ENCODE assay signal across 14 cellular contexts in the genomic region with DNA sequence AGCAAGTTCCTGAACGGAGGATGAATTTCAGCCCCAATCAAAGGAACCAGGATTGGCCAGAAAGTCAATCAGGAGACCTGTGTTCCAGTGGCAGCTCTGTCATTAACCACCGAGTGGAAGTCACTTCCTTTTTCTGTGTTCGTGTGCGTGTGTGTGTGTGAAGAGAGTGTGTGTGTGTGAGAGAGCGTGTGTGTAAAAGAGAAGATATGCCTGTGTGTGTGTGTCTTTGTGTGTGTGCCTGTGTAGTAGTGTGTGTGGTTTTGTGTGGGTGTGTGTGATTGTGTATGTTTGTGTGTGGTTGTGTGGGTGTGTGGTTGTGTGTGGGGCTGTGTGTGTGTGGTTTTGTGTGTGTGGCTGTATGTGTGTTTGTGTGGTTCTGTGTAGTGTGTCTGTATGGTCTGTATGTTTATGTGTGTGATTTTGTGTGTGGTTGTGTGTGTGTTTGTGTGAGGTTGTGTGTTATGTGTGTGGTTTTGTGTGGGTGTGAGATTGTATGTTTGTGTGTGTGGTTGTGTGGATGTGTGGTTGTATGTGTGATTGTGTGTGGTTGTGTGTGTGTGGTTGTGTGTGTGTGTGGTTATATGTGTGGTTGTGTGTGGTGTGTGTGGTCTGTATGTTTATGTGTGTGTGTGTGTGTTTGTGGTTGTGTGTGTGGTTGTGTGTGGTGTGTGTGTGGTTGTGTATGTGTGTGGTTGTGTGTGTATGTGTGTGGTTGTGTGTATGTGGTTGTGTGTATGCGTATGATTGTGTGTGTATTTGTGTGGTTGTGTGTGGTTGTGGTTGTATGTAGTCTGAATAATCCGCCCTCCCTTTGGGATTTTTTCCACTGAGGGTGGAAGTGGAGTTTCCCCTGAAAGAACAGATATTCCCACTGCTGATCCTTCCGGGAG.
DNase-seq lines count a peak whose midpoint lies in the region; FAIRE-seq and TF ChIP-seq lines count a peak whose summit lies in the region.
"Had no signal": no experiment of that assay in that cellular context is flagged by ENCODE, and none has a peak within 500 bp of the region (broad histone marks: within the 10 kb centered on the region; RNA-seq: fewer than 3 reads in every experiment).

No MANE protein-coding gene starts in this region.

- peak; percentile 0 for DNase-seq in A673 (ENCODE audit: low spot score)
- DNase-seq in GDM1 (lab: John Stamatoyannopoulos, UW): peak; percentile 22
- DNase-seq in OCI-M1 (lab: John Stamatoyannopoulos, UW): peak; percentile 56
- DNase-seq in glutamatergic neuron: no peak
- DNase-seq in HPDE6-E6E7 (ENCODE audit: extremely low spot score): no peak
- DNase-seq in NCI-H187 treated with DMSO at 0.1 percent for 48 hours (lab: John Stamatoyannopoulos, UW): no peak
- no peak for DNase-seq in D721Med (ENCODE audit: insufficient read length, low spot score)
- DNase-seq in SW480 (ENCODE audit: low spot score): no peak
- DNase-seq: activated CD4-positive, alpha-beta T cell treated with anti-CD3 and anti-CD28 coated beads for 48 hours; heart right ventricle; left cardiac atrium; NCI-H2171; NK-92 treated with Interleukin-12 subunit alpha and Interleukin-12 subunit beta, amount 100 ng/mL, for 24 hours had no signal

- peaks cover 8% of the 10 kb centered on the region for H3K36me3 Mint-ChIP-seq in glutamatergic neuron (ENCODE audit: unreplicated experiment)

- H3K27ac ChIP-seq in A673 (ENCODE audit: low read depth, low read length, poor library complexity, severe bottlenecking): no peak overlapping the region
- H3K27ac ChIP-seq: BLaER1, heart right ventricle had no signal

- H3K9me3 ChIP-seq in A673 (ENCODE audit: low read depth, low read length, poor library complexity, severe bottlenecking): no peaks in the 10 kb centered on the region
- H3K9me3 ChIP-seq: BLaER1, heart right ventricle had no signal

- no TSS peak for BruUV-seq in A673 (replicated peaks; lab: Mats Ljungman, UMichigan)

- H3K9me3 Mint-ChIP-seq in glutamatergic neuron (ENCODE audit: unreplicated experiment): no peaks in the 10 kb centered on the region

- H3K36me3 ChIP-seq in A673 (ENCODE audit: insufficient read depth, low read length, poor library complexity, severe bottlenecking): no peaks in the 10 kb centered on the region
- H3K36me3 ChIP-seq: BLaER1, heart right ventricle had no signal

- intact Hi-C loops in A673 (cut with micrococcal nuclease; ENCODE audit: unreplicated experiment): no loop called here

- TF ChIP-seq CTCF in A673 (conservative IDR thresholded peaks at IDR 0.05; ENCODE audit: low read depth, low read length) (no peak), glutamatergic neuron (IDR thresholded peaks at IDR 0.05; ENCODE audit: partially characterized antibody, unreplicated experiment) (no peak), D721Med (IDR thresholded peaks at IDR 0.05; ENCODE audit: insufficient read depth, missing control alignments) (no peak)

- POLR2A ChIA-PET in A673 (lab: Charles Lee; ENCODE audit: low non-redundant PET): no interaction called here

- H3K27me3 Mint-ChIP-seq in glutamatergic neuron (ENCODE audit: unreplicated experiment): no peaks in the 10 kb centered on the region

- H3K27me3 ChIP-seq in A673 (replicated peaks; ENCODE audit: insufficient read depth, low read depth, low read length, poor library complexity): no peaks in the 10 kb centered on the region
- H3K27me3 ChIP-seq: BLaER1, heart right ventricle had no signal

- CTCF ChIA-PET in A673 (lab: Charles Lee): no interaction called here

- no peak overlapping the region for H3K4me3 Mint-ChIP-seq in glutamatergic neuron (ENCODE audit: unreplicated experiment)

- H3K4me1 ChIP-seq in A673 (ENCODE audit: insufficient read depth, low read length, poor library complexity, severe bottlenecking): no peaks in the 10 kb centered on the region
- H3K4me1 ChIP-seq: BLaER1 had no signal

- no peak for FAIRE-seq in D721Med (lab: Jason Lieb, UNC)

- no peak overlapping the region for H3K4me3 ChIP-seq in A673 (ENCODE audit: low read depth, low read length, poor library complexity, severe bottlenecking)
- H3K4me3 ChIP-seq: BLaER1, heart right ventricle had no signal

- peaks cover 5% of the 10 kb centered on the region for H3K4me1 Mint-ChIP-seq in glutamatergic neuron (ENCODE audit: low read depth, unreplicated experiment)

- peak overlapping the region; percentile 6 for H3K27ac Mint-ChIP-seq in glutamatergic neuron (ENCODE audit: unreplicated experiment)

Comparison
In these comparisons a context has a peak if more than half of its experiments do, and no peak if none do; other contexts are left out.
1. DNase-seq: peak in A673 (single experiment), GDM1 (single experiment) and OCI-M1 (single experiment); none in glutamatergic neuron (single experiment), HPDE6-E6E7 (single experiment), NCI-H187 treated with DMSO at 0.1 percent for 48 hours (single experiment), D721Med (single experiment) and SW480 (single experiment).